In the genomic region with DNA sequence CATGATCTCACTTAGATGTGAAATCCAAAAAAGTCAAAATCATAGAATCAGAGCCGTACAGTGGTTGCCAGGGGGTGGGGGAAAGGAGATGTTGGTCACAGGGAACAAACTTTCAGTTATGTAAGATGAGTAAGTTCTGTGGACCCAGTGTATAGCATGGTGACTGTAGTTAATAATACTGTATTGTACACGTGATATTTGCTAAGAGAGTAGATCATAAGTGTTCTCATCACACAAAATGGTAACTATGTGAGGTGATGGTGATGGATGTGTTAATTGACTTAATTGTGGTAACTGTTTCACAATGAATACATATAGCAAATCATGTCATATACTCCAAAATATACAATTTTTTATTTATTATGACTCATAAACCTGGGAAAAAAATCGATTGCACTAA, we compare ENCODE assay signal across 1 cellular context.
TF ChIP-seq lines count a peak whose summit lies in the region.

No MANE protein-coding gene starts in this region.

TF ChIP-seq in GM12878, 131 proteins besides CTCF, POLR2A, EP300 and RAD21:
- TF ChIP-seq, protein P1, sequence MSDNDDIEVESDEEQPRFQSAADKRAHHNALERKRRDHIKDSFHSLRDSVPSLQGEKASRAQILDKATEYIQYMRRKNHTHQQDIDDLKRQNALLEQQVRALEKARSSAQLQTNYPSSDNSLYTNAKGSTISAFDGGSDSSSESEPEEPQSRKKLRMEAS (IDR thresholded peaks at IDR 0.05; ENCODE audit: low read depth, low read length), result no peak
- no peak for TF ChIP-seq EGR1 (IDR thresholded peaks at IDR 0.05; ENCODE audit: borderline replicate concordance in 1 of 2, low read depth in 2 of 2, low read length in 2 of 2)
- TF ChIP-seq NRF1 (conservative IDR thresholded peaks at IDR 0.05; ENCODE audit: low read depth, low read length), result no peak
- TF ChIP-seq GABPA (IDR thresholded peaks at IDR 0.05; ENCODE audit: low read depth), result no peak
- no peak for TF ChIP-seq LARP7 (IDR thresholded peaks at IDR 0.05)
- TF ChIP-seq CREM (IDR thresholded peaks at IDR 0.05; ENCODE audit: low read depth), result no peak
- TF ChIP-seq CBX5 (IDR thresholded peaks at IDR 0.05; ENCODE audit: low read depth), result no peak
- TF ChIP-seq, protein P2, sequence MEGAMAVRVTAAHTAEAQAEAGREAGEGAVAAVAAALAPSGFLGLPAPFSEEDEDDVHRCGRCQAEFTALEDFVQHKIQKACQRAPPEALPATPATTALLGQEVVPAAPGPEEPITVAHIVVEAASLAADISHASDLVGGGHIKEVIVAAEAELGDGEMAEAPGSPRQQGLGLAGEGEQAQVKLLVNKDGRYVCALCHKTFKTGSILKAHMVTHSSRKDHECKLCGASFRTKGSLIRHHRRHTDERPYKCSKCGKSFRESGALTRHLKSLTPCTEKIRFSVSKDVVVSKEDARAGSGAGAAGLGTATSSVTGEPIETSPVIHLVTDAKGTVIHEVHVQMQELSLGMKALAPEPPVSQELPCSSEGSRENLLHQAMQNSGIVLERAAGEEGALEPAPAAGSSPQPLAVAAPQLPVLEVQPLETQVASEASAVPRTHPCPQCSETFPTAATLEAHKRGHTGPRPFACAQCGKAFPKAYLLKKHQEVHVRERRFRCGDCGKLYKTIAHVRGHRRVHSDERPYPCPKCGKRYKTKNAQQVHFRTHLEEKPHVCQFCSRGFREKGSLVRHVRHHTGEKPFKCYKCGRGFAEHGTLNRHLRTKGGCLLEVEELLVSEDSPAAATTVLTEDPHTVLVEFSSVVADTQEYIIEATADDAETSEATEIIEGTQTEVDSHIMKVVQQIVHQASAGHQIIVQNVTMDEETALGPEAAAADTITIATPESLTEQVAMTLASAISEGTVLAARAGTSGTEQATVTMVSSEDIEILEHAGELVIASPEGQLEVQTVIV (IDR thresholded peaks at IDR 0.05; ENCODE audit: borderline replicate concordance, partially characterized antibody), result no peak
- TF ChIP-seq, protein P3, sequence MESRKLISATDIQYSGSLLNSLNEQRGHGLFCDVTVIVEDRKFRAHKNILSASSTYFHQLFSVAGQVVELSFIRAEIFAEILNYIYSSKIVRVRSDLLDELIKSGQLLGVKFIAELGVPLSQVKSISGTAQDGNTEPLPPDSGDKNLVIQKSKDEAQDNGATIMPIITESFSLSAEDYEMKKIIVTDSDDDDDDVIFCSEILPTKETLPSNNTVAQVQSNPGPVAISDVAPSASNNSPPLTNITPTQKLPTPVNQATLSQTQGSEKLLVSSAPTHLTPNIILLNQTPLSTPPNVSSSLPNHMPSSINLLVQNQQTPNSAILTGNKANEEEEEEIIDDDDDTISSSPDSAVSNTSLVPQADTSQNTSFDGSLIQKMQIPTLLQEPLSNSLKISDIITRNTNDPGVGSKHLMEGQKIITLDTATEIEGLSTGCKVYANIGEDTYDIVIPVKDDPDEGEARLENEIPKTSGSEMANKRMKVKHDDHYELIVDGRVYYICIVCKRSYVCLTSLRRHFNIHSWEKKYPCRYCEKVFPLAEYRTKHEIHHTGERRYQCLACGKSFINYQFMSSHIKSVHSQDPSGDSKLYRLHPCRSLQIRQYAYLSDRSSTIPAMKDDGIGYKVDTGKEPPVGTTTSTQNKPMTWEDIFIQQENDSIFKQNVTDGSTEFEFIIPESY (IDR thresholded peaks at IDR 0.05), result no peak
- no peak for TF ChIP-seq POLR2AphosphoS2 (IDR thresholded peaks at IDR 0.05; ENCODE audit: low read depth, low read length)
- no peak for TF ChIP-seq JUNB (IDR thresholded peaks at IDR 0.05)
